Comparison of ENCODE assay signal across 9 cellular contexts in genomic region chr18:45621068-45621511, GRCh38. TPM values are rescaled to one million over a fixed set of nuclear protein-coding genes. Genes with fewer than 3 reads are reported as not detected.
DNase-seq lines count a peak whose midpoint lies in the region; ATAC-seq and TF ChIP-seq lines count a peak whose summit lies in the region.
"Had no signal": no experiment of that assay in that cellular context is flagged by ENCODE, and none has a peak within 500 bp of the region (broad histone marks: within the 10 kb centered on the region; RNA-seq: fewer than 3 reads in every experiment).

No MANE protein-coding gene starts in this region.

- ATAC-seq in GM21360 (IDR thresholded peaks at IDR 0.05; ENCODE audit: unreplicated experiment) (peak; percentile 71), left lobe of liver (peak; percentile 83), HG03025 (IDR thresholded peaks at IDR 0.05; ENCODE audit: low FRiP score, unreplicated experiment) (no peak)

- no peaks in the 10 kb centered on the region for H3K27me3 ChIP-seq in MG63
- H3K27me3 ChIP-seq in brain microvascular endothelial cell (replicated peaks), result peaks cover 4% of the 10 kb centered on the region

- TF ChIP-seq CTCF in brain microvascular endothelial cell (IDR thresholded peaks at IDR 0.05; ENCODE audit: low read depth, low read length, missing control alignments), result peak; percentile 98

- H3K4me3 ChIP-seq in MG63, result no peak overlapping the region
- H3K4me3 ChIP-seq in brain microvascular endothelial cell (ENCODE audit: low read depth, low read length), result no peak overlapping the region
- H3K4me3 ChIP-seq: skin epidermis had no signal

- no peaks in the 10 kb centered on the region for H3K36me3 ChIP-seq in MG63
- no peaks in the 10 kb centered on the region for H3K36me3 ChIP-seq in brain microvascular endothelial cell (replicated peaks)

- H3K9me3 ChIP-seq in MG63, result no peaks in the 10 kb centered on the region

- in situ Hi-C loops in Caki2 (cut with HindIII; ENCODE audit: low pct_unique_long_range_greater_than_20kb, low sequenced_read_pairs), result no loop called here
- in situ Hi-C loops in brain microvascular endothelial cell (cut with HindIII; ENCODE audit: low pct_ligation_motif_present, low sequenced_read_pairs), result no loop called here

- peak; percentile 14 for DNase-seq in Caki2 (ENCODE audit: low read depth)
- DNase-seq in MG63, result peak; percentile 33
- peak; percentile 22 for DNase-seq in SKM-1 treated with dmso at 0.1 percent for 144 hours (lab: John Stamatoyannopoulos, UW; ENCODE audit: unreplicated experiment)
- peak; percentile 25 for DNase-seq in brain microvascular endothelial cell
- no peak for DNase-seq in left lobe of liver (ENCODE audit: low spot score)
- peak; percentile 5 for DNase-seq in stimulated activated CD8-positive, alpha-beta memory T cell treated with anti-CD3 and anti-CD28 coated beads, Interleukin-12 subunit alpha, Interleukin-12 subunit beta, amount 100 ng/mL, for 1 hour (ENCODE audit: low read depth)

- H3K27ac ChIP-seq in brain microvascular endothelial cell, result no peak overlapping the region
- H3K27ac ChIP-seq: skin epidermis had no signal

RNA-seq across cellular contexts. Expression of gene SLC14A2, which starts 5.8 kb away (rescaled TPM):
- total RNA-seq in Caki2 (2014; rRNA removed; shearing (Covaris generic); ENCODE audit: low replicate concordance), result not detected in 2 replicates
- not detected in 2 replicates for total RNA-seq in MG63 (2014; rRNA removed; shearing (Covaris generic); ENCODE audit: low replicate concordance)
- not detected for total RNA-seq in left lobe of liver
